In the genomic region with DNA sequence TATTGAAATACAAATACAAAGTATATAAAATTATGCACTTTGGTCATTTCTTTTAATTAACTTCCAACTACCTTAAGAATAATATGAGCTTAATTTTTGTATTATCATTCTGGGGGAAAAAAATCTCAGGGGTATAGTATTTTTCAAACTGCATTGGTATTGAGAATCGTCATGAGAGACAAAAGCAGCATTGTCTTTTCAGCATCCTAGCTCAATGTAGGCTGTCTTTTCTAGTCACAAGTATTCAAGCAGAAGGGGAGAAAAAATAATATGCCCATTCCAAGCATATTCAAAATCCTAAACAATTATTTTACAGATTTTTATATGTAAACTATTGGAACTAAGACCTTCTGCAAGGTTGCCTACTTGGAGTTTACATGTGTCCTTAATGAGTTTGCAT, we compare ENCODE assay signal across 8 cellular contexts.
"Had no signal": no experiment of that assay in that cellular context is flagged by ENCODE, and none has a peak within 500 bp of the region (broad histone marks: within the 10 kb centered on the region; RNA-seq: fewer than 3 reads in every experiment).

No MANE protein-coding gene starts in this region.

- DNase-seq: GM23248, GOT3, H7, HFFc6, IMR-90 had no signal

- H3K9me3 ChIP-seq: HAP-1 had no signal

- ATAC-seq: HCT116, K562 had no signal

- H3K27ac Mint-ChIP-seq: HFFc6 had no signal

- H3K4me3 Mint-ChIP-seq: HFFc6 had no signal
